Comparison of ENCODE assay signal across 17 cellular contexts in the genomic region with DNA sequence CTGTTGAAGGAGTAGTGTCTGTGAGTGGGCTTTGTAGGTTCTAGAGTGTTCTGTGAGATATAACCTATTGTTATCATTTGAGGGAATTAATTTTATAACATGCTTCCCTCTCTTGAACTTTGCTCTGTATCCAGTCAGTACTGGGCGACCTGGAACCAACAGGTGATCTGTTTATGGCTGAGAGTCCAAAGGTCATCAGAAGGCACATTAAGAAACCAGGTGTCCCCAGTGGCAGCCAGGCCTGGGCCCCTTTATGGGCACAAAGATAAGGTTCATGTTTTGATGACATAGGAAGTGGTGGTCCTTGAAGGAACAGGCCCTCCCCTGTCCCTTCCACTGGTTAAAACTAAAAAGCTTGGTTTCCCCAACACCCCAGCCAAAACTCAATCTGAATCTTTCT.
A peak's percentile ranks its signal among the peaks of the same experiment; 100 is the strongest.
DNase-seq lines count a peak whose midpoint lies in the region; ATAC-seq and TF ChIP-seq lines count a peak whose summit lies in the region.
"Had no signal": no experiment of that assay in that cellular context is flagged by ENCODE, and none has a peak within 500 bp of the region (broad histone marks: within the 10 kb centered on the region; RNA-seq: fewer than 3 reads in every experiment).

No MANE protein-coding gene starts in this region.

- H3K4me3 Mint-ChIP-seq in Caco-2 (ENCODE audit: unreplicated experiment) (no peak overlapping the region), progenitor cell of endocrine pancreas (ENCODE audit: low read depth) (no peak overlapping the region)
- H3K4me3 Mint-ChIP-seq in CD8-positive, alpha-beta T cell, result no peak overlapping the region
- H3K4me3 Mint-ChIP-seq: B cell had no signal

- H4K91ac ChIP-seq in mesenchymal stem cell (ENCODE audit: low read length), result no peak overlapping the region

- 30% methylated on average over 1 of the region's 1 CpG for WGBS in liver
- WGBS in mesenchymal stem cell, result 85% methylated on average over 1 of the region's 1 CpG
- no CpG with 5 or more reads among the region's 1 CpG for WGBS in mesendoderm (ENCODE audit: extremely low coverage, insufficient coverage, low lambda C conversion rate)

- no peaks in the 10 kb centered on the region for H3K9me3 ChIP-seq in Caco-2
- H3K9me3 ChIP-seq in liver (ENCODE audit: control insufficient read depth in 4 of 4, low read length in 3 of 4), result peaks cover 0 to 2% (median 0%) of the 10 kb centered on the region in 4 donors
- no peaks in the 10 kb centered on the region for H3K9me3 ChIP-seq in CD8-positive, alpha-beta T cell (ENCODE audit: low read length)
- H3K9me3 ChIP-seq in mesenchymal stem cell (ENCODE audit: control insufficient read depth, low read length), result peaks cover 18% of the 10 kb centered on the region
- H3K9me3 ChIP-seq: SJCRH30 had no signal

- H3K27ac ChIP-seq in VCaP (peak overlapping the region; percentile 44; the same call in 1 of the 2 replicates), liver (ENCODE audit: low read depth in 1 of 2, low read length in 2 of 2) (peak overlapping the region in 1 of 2 donors; percentile 26), mesenchymal stem cell (ENCODE audit: low read length, poor library complexity, severe bottlenecking) (no peak overlapping the region), mesendoderm (ENCODE audit: low read depth, low read length) (no peak overlapping the region)
- no peak overlapping the region for H3K27ac ChIP-seq in CD8-positive, alpha-beta T cell (ENCODE audit: low read depth, low read length)
- H3K27ac ChIP-seq: KMS-11, SJCRH30 had no signal

- H3K79me2 ChIP-seq in mesendoderm (ENCODE audit: control insufficient read depth, insufficient read depth, low read length), result no peaks in the 10 kb centered on the region

- H3K18ac ChIP-seq in mesenchymal stem cell (ENCODE audit: low read depth in 1 of 2, low read length in 2 of 2) (no peak overlapping the region), mesendoderm (ENCODE audit: low read length) (no peak overlapping the region)

- H3K4ac ChIP-seq in mesenchymal stem cell (ENCODE audit: low read depth in 1 of 2, low read length in 2 of 2), result no peak overlapping the region
- no peak overlapping the region for H3K4ac ChIP-seq in mesendoderm (ENCODE audit: low read depth, low read length)

- no peak overlapping the region for H2BK12ac ChIP-seq in mesenchymal stem cell (ENCODE audit: low read length in 2 of 2)

- TF ChIP-seq RAD21 in liver (IDR thresholded peaks at IDR 0.05), result no peak

- POLR2A ChIA-PET in Caco-2 (lab: Charles Lee), result no interaction called here
- POLR2A ChIA-PET in CD8-positive, alpha-beta T cell (lab: Charles Lee), result no interaction called here

- H3K4me3 ChIP-seq in Caco-2 (ENCODE audit: low read depth, low read length), result no peak overlapping the region
- H3K4me3 ChIP-seq in liver (ENCODE audit: low read depth in 1 of 3, low read length in 3 of 3), result no peak overlapping the region
- H3K4me3 ChIP-seq in CD8-positive, alpha-beta T cell (ENCODE audit: low read depth, low read length), result no peak overlapping the region
- H3K4me3 ChIP-seq in mesenchymal stem cell (ENCODE audit: insufficient read depth in 1 of 2, low read depth in 1 of 2, low read length in 2 of 2), result no peak overlapping the region
- H3K4me3 ChIP-seq in mesendoderm (ENCODE audit: low read length), result no peak overlapping the region
- H3K4me3 ChIP-seq: SJCRH30 had no signal

- H4K5ac ChIP-seq in mesendoderm (ENCODE audit: low read length), result no peak overlapping the region

- no peak overlapping the region for H3K14ac ChIP-seq in mesenchymal stem cell (ENCODE audit: low read length in 2 of 2)

- H2BK15ac ChIP-seq in mesenchymal stem cell (ENCODE audit: low read depth, poor library complexity, severe bottlenecking) (no peak overlapping the region), mesendoderm (replicated peaks; ENCODE audit: low read depth) (no peak overlapping the region)

- H3K27me3 Mint-ChIP-seq in Caco-2 (ENCODE audit: insufficient read depth, unreplicated experiment) (no peaks in the 10 kb centered on the region), progenitor cell of endocrine pancreas (peaks cover 2% of the 10 kb centered on the region)
- H3K27me3 Mint-ChIP-seq in CD8-positive, alpha-beta T cell (ENCODE audit: low read depth), result peaks cover 2% of the 10 kb centered on the region

- no peaks in the 10 kb centered on the region for H3K4me1 Mint-ChIP-seq in Caco-2 (ENCODE audit: low read depth, unreplicated experiment)
- H3K4me1 Mint-ChIP-seq in progenitor cell of endocrine pancreas (ENCODE audit: low read depth), result peaks cover 15% of the 10 kb centered on the region
- no peaks in the 10 kb centered on the region for H3K4me1 Mint-ChIP-seq in CD8-positive, alpha-beta T cell (ENCODE audit: low read depth)
- H3K4me1 Mint-ChIP-seq: B cell had no signal

- H3K9me3 Mint-ChIP-seq in Caco-2 (ENCODE audit: unreplicated experiment) (peaks cover 10% of the 10 kb centered on the region), progenitor cell of endocrine pancreas (ENCODE audit: low read depth) (peaks cover 5% of the 10 kb centered on the region)
- H3K9me3 Mint-ChIP-seq in CD8-positive, alpha-beta T cell, result no peaks in the 10 kb centered on the region

- H3K4me2 ChIP-seq in mesenchymal stem cell (ENCODE audit: low read length, poor library complexity, severe bottlenecking) (no peak overlapping the region), mesendoderm (ENCODE audit: low read length) (no peak overlapping the region)
- H3K4me2 ChIP-seq: KMS-11 had no signal

- H3K9ac ChIP-seq in liver (ENCODE audit: low read depth in 1 of 2, low read length in 2 of 2) (no peak overlapping the region), mesenchymal stem cell (ENCODE audit: low read length) (no peak overlapping the region), mesendoderm (ENCODE audit: low read length) (no peak overlapping the region)
- H3K9ac ChIP-seq: KMS-11 had no signal

- H3K27me3 ChIP-seq in Caco-2 (replicated peaks; ENCODE audit: control insufficient read depth, insufficient read depth, low read length) (no peaks in the 10 kb centered on the region), liver (ENCODE audit: control insufficient read depth in 4 of 4, insufficient read depth in 4 of 4, low read length in 3 of 4) (no peaks in the 10 kb centered on the region), mesenchymal stem cell (ENCODE audit: control insufficient read depth in 1 of 2, insufficient read depth in 1 of 2, low read length in 2 of 2) (no peaks in the 10 kb centered on the region), mesendoderm (ENCODE audit: insufficient read depth, low read length, poor library complexity) (no peaks in the 10 kb centered on the region)
- H3K27me3 ChIP-seq in CD8-positive, alpha-beta T cell (ENCODE audit: insufficient read depth, low read length), result no peaks in the 10 kb centered on the region
- H3K27me3 ChIP-seq: SJCRH30 had no signal

- H4K8ac ChIP-seq in mesenchymal stem cell (ENCODE audit: low read length) (no peak overlapping the region), mesendoderm (ENCODE audit: low read depth, low read length) (no peak overlapping the region)

- DNase-seq in Caco-2 (peak; percentile 40 to 68), progenitor cell of endocrine pancreas (ENCODE audit: low spot score, unreplicated experiment) (no peak), T-helper 9 cell (no peak), mesenchymal stem cell (no peak), mesendoderm (no peak)
- DNase-seq in CD8-positive, alpha-beta T cell, result no peak
- DNase-seq: 8988T, DMS153, NCI-H1436, NCI-H1930, NCI-H226, NCI-H524, SJCRH30 had no signal

- CTCF ChIA-PET in Caco-2 (lab: Charles Lee), result interaction anchor here (1.3 to 1.7 kb wide), 2 partner anchors 15 to 179 kb away, joined by 3 to 5 read pairs; no protein-coding TSS in a partner anchor
- CTCF ChIA-PET in CD8-positive, alpha-beta T cell (lab: Charles Lee), result interaction anchor here (1.0 to 1.5 kb wide), 2 partner anchors 15 to 180 kb away, joined by 3 to 7 read pairs; no protein-coding TSS in a partner anchor

- no peaks in the 10 kb centered on the region for H3K36me3 ChIP-seq in Caco-2 (ENCODE audit: control insufficient read depth, insufficient read depth, low read length)
- no peaks in the 10 kb centered on the region for H3K36me3 ChIP-seq in liver (ENCODE audit: control insufficient read depth in 4 of 4, insufficient read depth in 3 of 4, low read depth in 1 of 4, low read length in 3 of 4)
- H3K36me3 ChIP-seq in CD8-positive, alpha-beta T cell (ENCODE audit: insufficient read depth, low read length), result no peaks in the 10 kb centered on the region
- no peaks in the 10 kb centered on the region for H3K36me3 ChIP-seq in mesenchymal stem cell (ENCODE audit: control insufficient read depth in 1 of 2, insufficient read depth in 2 of 2, low read depth in 1 of 2, low read length in 2 of 2)
- H3K36me3 ChIP-seq in mesendoderm (ENCODE audit: control insufficient read depth, insufficient read depth, low read length), result no peaks in the 10 kb centered on the region
- H3K36me3 ChIP-seq: SJCRH30 had no signal

- no TSS peak for BruUV-seq in Caco-2 (replicated peaks; lab: Mats Ljungman, UMichigan)

- H3K27ac Mint-ChIP-seq in Caco-2 (ENCODE audit: unreplicated experiment) (no peak overlapping the region), progenitor cell of endocrine pancreas (peak overlapping the region; percentile 73)
- no peak overlapping the region for H3K27ac Mint-ChIP-seq in CD8-positive, alpha-beta T cell
- H3K27ac Mint-ChIP-seq: B cell had no signal

- H3K4me1 ChIP-seq in Caco-2 (peaks cover 12% of the 10 kb centered on the region), liver (ENCODE audit: control insufficient read depth in 4 of 4, insufficient read depth in 4 of 4, low read length in 3 of 4) (peaks cover 4 to 14% (median 8%) of the 10 kb centered on the region in 4 donors), mesenchymal stem cell (ENCODE audit: control insufficient read depth, insufficient read depth, low read depth, low read length) (peaks cover 6% of the 10 kb centered on the region), mesendoderm (ENCODE audit: control insufficient read depth, low read depth, low read length) (no peaks in the 10 kb centered on the region)
- no peaks in the 10 kb centered on the region for H3K4me1 ChIP-seq in CD8-positive, alpha-beta T cell (ENCODE audit: insufficient read depth, low read length)
- H3K4me1 ChIP-seq: SJCRH30 had no signal

- H2BK5ac ChIP-seq in mesenchymal stem cell (ENCODE audit: low read depth, low read length, poor library complexity, severe bottlenecking), result no peak overlapping the region
- H2BK5ac ChIP-seq in mesendoderm (ENCODE audit: low read length), result no peak overlapping the region

- no peak overlapping the region for H3K56ac ChIP-seq in mesendoderm (ENCODE audit: low read length)

- no peak for TF ChIP-seq CTCF in Caco-2 (IDR thresholded peaks at IDR 0.05; ENCODE audit: insufficient read depth in 1 of 2, low read depth in 1 of 2, low read length in 1 of 2, severe bottlenecking in 1 of 2, unreplicated experiment in 1 of 2)
- TF ChIP-seq CTCF in VCaP (conservative IDR thresholded peaks at IDR 0.05), result no peak
- no peak for TF ChIP-seq CTCF in liver (IDR thresholded peaks at IDR 0.05; ENCODE audit: low read depth, low read length, missing input control)
- TF ChIP-seq CTCF in progenitor cell of endocrine pancreas (IDR thresholded peaks at IDR 0.05; ENCODE audit: unreplicated experiment), result no peak
- TF ChIP-seq CTCF in CD8-positive, alpha-beta T cell (IDR thresholded peaks at IDR 0.05), result no peak

- intact Hi-C loops in Caco-2 (cut with micrococcal nuclease; ENCODE audit: unreplicated experiment), result no loop called here
- intact Hi-C loops in CD8-positive, alpha-beta T cell (cut with DNase I, micrococcal nuclease), result no loop called here

- H2AK5ac ChIP-seq in mesenchymal stem cell (ENCODE audit: low read length, severe bottlenecking) (no peak overlapping the region), mesendoderm (ENCODE audit: low read length) (no peak overlapping the region)

- H3K79me1 ChIP-seq in mesenchymal stem cell (replicated peaks; ENCODE audit: low read length, poor library complexity, severe bottlenecking) (no peaks in the 10 kb centered on the region), mesendoderm (ENCODE audit: low read length) (no peaks in the 10 kb centered on the region)

- ATAC-seq in CD8-positive, alpha-beta T cell, result no peak

- H2BK120ac ChIP-seq in mesenchymal stem cell (ENCODE audit: low read depth, low read length), result no peak overlapping the region
- H2BK120ac ChIP-seq in mesendoderm (ENCODE audit: low read depth, low read length), result no peak overlapping the region

- H3K36me3 Mint-ChIP-seq in Caco-2 (ENCODE audit: insufficient read depth, unreplicated experiment) (no peaks in the 10 kb centered on the region), progenitor cell of endocrine pancreas (ENCODE audit: insufficient read depth) (peaks cover 6% of the 10 kb centered on the region)
- H3K36me3 Mint-ChIP-seq in CD8-positive, alpha-beta T cell, result no peaks in the 10 kb centered on the region

- H3K23ac ChIP-seq in mesenchymal stem cell (ENCODE audit: low read length in 2 of 2) (no peak overlapping the region), mesendoderm (ENCODE audit: low read length) (no peak overlapping the region)

- H2AFZ ChIP-seq in mesenchymal stem cell (ENCODE audit: low read depth, low read length), result no peak overlapping the region

Comparison
In these comparisons a context has a peak if more than half of its experiments do, and no peak if none do; other contexts are left out.
1. DNase-seq: peak in Caco-2 (2 of 2); none in progenitor cell of endocrine pancreas (single experiment), CD8-positive, alpha-beta T cell (0 of 7), T-helper 9 cell (single experiment), mesenchymal stem cell (single experiment) and mesendoderm (single experiment).